In genomic region chr17:18040287-18040858, GRCh38 we compare ENCODE assay signal across 1 cellular context.
TF ChIP-seq lines count a peak whose summit lies in the region.

No MANE protein-coding gene starts in this region.

TF ChIP-seq in HEK293, 187 proteins besides CTCF, POLR2A, EP300 and RAD21 (continued from another document):
- TF ChIP-seq ZBTB10 (tag by site-specific recombination; IDR thresholded peaks at IDR 0.05) (no peak), ZBTB20 (tag by site-specific recombination; IDR thresholded peaks at IDR 0.05) (peak; percentile 86), ZNF677 (tag by site-specific recombination; IDR thresholded peaks at IDR 0.05) (no peak), ZSCAN5A (tag by site-specific recombination; IDR thresholded peaks at IDR 0.05) (no peak), SETDB1 (IDR thresholded peaks at IDR 0.05; ENCODE audit: insufficient read length, low read length) (no peak), ZNF133 (tag by site-specific recombination; IDR thresholded peaks at IDR 0.05) (no peak), ZBTB17 (tag by site-specific recombination; IDR thresholded peaks at IDR 0.05) (peak; percentile 30; the same call in 1 of the 2 replicates), ZNF335 (tag by site-specific recombination; conservative IDR thresholded peaks at IDR 0.05) (0 out of 2 replicates have a peak, but pooled peaks have one; percentile 65), GLIS2 (tag by site-specific recombination; IDR thresholded peaks at IDR 0.05) (peak; percentile 75), ZNF544 (tag by site-specific recombination; IDR thresholded peaks at IDR 0.05) (no peak), ZNF394 (tag by site-specific recombination; IDR thresholded peaks at IDR 0.05; ENCODE audit: borderline replicate concordance) (peak; percentile 92)
